Comparison of ENCODE assay signal across 2 cellular contexts in the genomic region with DNA sequence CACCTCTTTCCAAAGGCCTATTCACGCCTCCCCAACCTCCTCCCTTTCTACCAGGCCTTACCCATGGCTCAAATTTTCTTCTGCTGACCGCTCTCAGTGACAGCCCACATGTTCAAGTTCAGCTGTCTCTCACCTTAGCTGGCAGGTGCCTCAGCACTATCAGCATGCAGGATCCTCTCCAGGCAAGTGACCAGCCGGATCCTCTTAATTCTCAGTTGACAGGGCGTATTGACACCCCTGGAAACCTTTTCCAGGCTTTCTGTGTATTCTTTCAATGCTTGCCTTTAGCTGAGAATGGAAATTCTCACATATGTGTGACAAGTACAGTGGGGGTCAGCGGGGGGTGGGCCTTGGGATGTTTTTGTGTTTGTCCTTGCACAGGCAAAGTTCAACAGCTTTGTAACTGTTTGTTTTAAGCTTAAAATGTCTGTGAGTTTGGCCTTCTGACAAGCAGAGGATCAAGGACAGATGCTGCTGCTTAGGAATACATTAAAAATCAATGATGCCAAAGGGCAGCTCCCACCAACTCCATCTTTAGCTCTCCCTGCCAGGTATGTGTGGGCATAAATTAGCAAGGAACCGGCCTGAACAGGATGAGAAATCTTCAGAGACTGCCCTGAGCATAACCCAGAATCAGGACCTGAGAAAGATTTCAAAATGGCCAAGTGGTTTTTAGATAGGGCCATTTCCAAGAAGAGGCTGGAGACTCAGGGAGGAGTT.
TF ChIP-seq lines count a peak whose summit lies in the region.

No MANE protein-coding gene starts in this region.

TF ChIP-seq in H1, 55 proteins besides CTCF, POLR2A, EP300 and RAD21 (continues in another document):
- TF ChIP-seq, protein P1, sequence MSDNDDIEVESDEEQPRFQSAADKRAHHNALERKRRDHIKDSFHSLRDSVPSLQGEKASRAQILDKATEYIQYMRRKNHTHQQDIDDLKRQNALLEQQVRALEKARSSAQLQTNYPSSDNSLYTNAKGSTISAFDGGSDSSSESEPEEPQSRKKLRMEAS (IDR thresholded peaks at IDR 0.05), result no peak
- no peak for TF ChIP-seq CEBPB (IDR thresholded peaks at IDR 0.05; ENCODE audit: low read depth, low read length)
- TF ChIP-seq, protein P2, sequence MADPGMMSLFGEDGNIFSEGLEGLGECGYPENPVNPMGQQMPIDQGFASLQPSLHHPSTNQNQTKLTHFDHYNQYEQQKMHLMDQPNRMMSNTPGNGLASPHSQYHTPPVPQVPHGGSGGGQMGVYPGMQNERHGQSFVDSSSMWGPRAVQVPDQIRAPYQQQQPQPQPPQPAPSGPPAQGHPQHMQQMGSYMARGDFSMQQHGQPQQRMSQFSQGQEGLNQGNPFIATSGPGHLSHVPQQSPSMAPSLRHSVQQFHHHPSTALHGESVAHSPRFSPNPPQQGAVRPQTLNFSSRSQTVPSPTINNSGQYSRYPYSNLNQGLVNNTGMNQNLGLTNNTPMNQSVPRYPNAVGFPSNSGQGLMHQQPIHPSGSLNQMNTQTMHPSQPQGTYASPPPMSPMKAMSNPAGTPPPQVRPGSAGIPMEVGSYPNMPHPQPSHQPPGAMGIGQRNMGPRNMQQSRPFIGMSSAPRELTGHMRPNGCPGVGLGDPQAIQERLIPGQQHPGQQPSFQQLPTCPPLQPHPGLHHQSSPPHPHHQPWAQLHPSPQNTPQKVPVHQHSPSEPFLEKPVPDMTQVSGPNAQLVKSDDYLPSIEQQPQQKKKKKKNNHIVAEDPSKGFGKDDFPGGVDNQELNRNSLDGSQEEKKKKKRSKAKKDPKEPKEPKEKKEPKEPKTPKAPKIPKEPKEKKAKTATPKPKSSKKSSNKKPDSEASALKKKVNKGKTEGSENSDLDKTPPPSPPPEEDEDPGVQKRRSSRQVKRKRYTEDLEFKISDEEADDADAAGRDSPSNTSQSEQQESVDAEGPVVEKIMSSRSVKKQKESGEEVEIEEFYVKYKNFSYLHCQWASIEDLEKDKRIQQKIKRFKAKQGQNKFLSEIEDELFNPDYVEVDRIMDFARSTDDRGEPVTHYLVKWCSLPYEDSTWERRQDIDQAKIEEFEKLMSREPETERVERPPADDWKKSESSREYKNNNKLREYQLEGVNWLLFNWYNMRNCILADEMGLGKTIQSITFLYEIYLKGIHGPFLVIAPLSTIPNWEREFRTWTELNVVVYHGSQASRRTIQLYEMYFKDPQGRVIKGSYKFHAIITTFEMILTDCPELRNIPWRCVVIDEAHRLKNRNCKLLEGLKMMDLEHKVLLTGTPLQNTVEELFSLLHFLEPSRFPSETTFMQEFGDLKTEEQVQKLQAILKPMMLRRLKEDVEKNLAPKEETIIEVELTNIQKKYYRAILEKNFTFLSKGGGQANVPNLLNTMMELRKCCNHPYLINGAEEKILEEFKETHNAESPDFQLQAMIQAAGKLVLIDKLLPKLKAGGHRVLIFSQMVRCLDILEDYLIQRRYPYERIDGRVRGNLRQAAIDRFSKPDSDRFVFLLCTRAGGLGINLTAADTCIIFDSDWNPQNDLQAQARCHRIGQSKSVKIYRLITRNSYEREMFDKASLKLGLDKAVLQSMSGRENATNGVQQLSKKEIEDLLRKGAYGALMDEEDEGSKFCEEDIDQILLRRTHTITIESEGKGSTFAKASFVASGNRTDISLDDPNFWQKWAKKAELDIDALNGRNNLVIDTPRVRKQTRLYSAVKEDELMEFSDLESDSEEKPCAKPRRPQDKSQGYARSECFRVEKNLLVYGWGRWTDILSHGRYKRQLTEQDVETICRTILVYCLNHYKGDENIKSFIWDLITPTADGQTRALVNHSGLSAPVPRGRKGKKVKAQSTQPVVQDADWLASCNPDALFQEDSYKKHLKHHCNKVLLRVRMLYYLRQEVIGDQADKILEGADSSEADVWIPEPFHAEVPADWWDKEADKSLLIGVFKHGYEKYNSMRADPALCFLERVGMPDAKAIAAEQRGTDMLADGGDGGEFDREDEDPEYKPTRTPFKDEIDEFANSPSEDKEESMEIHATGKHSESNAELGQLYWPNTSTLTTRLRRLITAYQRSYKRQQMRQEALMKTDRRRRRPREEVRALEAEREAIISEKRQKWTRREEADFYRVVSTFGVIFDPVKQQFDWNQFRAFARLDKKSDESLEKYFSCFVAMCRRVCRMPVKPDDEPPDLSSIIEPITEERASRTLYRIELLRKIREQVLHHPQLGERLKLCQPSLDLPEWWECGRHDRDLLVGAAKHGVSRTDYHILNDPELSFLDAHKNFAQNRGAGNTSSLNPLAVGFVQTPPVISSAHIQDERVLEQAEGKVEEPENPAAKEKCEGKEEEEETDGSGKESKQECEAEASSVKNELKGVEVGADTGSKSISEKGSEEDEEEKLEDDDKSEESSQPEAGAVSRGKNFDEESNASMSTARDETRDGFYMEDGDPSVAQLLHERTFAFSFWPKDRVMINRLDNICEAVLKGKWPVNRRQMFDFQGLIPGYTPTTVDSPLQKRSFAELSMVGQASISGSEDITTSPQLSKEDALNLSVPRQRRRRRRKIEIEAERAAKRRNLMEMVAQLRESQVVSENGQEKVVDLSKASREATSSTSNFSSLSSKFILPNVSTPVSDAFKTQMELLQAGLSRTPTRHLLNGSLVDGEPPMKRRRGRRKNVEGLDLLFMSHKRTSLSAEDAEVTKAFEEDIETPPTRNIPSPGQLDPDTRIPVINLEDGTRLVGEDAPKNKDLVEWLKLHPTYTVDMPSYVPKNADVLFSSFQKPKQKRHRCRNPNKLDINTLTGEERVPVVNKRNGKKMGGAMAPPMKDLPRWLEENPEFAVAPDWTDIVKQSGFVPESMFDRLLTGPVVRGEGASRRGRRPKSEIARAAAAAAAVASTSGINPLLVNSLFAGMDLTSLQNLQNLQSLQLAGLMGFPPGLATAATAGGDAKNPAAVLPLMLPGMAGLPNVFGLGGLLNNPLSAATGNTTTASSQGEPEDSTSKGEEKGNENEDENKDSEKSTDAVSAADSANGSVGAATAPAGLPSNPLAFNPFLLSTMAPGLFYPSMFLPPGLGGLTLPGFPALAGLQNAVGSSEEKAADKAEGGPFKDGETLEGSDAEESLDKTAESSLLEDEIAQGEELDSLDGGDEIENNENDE (IDR thresholded peaks at IDR 0.05; ENCODE audit: insufficient replicate concordance, low read length), result no peak
- TF ChIP-seq KDM4A (IDR thresholded peaks at IDR 0.05; ENCODE audit: low read depth, low read length, severe bottlenecking), result no peak
- no peak for TF ChIP-seq YY1 (IDR thresholded peaks at IDR 0.05; ENCODE audit: low read depth, low read length)
- no peak for TF ChIP-seq NANOG (IDR thresholded peaks at IDR 0.05; ENCODE audit: insufficient read depth, low read depth, low read length, poor library complexity, severe bottlenecking)
- TF ChIP-seq SIRT6 (IDR thresholded peaks at IDR 0.05; ENCODE audit: low read length), result no peak
- TF ChIP-seq POU5F1 (IDR thresholded peaks at IDR 0.05; ENCODE audit: low read depth, low read length), result no peak
- TF ChIP-seq NRF1 (IDR thresholded peaks at IDR 0.05; ENCODE audit: low read depth, low read length), result no peak
- no peak for TF ChIP-seq GABPA (IDR thresholded peaks at IDR 0.05; ENCODE audit: borderline replicate concordance, insufficient read depth, low read length)
- no peak for TF ChIP-seq GTF2F1 (IDR thresholded peaks at IDR 0.05; ENCODE audit: borderline replicate concordance, low read depth, low read length)
- no peak for TF ChIP-seq ZNF274 (IDR thresholded peaks at IDR 0.05; ENCODE audit: borderline replicate concordance, extremely low read depth, low read length)
- no peak for TF ChIP-seq SAP30 (IDR thresholded peaks at IDR 0.05; ENCODE audit: insufficient read depth, insufficient replicate concordance, low read length)
- TF ChIP-seq SIN3A (conservative IDR thresholded peaks at IDR 0.05 in 1 of 2, IDR thresholded peaks at IDR 0.05 in 1 of 2; ENCODE audit: low read depth in 1 of 2, low read length in 2 of 2), result no peak
- no peak for TF ChIP-seq SIX5 (IDR thresholded peaks at IDR 0.05; ENCODE audit: low read depth, low read length)
- TF ChIP-seq CHD1 (IDR thresholded peaks at IDR 0.05; ENCODE audit: low read depth, low read length), result no peak
- no peak for TF ChIP-seq PHF8 (conservative IDR thresholded peaks at IDR 0.05; ENCODE audit: low read depth, low read length)

TF ChIP-seq in HepG2, 621 proteins besides CTCF, POLR2A, EP300 and RAD21 (continues in another document):
- 0 out of 2 replicates have a peak, but pooled peaks have one; percentile 55 for TF ChIP-seq KDM3A (CRISPR knock-in tag; IDR thresholded peaks at IDR 0.05; ENCODE audit: low read depth)
- TF ChIP-seq, protein P3, sequence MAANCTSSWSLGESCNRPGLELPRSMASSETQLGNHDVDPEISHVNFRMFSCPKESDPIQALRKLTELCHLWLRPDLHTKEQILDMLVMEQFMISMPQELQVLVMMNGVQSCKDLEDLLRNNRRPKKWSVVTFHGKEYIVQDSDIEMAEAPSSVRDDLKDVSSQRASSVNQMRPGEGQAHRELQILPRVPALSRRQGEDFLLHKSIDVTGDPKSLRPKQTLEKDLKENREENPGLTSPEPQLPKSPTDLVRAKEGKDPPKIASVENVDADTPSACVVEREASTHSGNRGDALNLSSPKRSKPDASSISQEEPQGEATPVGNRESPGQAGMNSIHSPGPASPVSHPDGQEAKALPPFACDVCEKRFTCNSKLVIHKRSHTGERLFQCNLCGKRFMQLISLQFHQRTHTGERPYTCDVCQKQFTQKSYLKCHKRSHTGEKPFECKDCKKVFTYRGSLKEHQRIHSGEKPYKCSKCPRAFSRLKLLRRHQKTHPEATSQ (CRISPR knock-in tag; IDR thresholded peaks at IDR 0.05; ENCODE audit: borderline replicate concordance), result peak; percentile 94; the same call in 1 of the 2 replicates
- TF ChIP-seq, protein P4, sequence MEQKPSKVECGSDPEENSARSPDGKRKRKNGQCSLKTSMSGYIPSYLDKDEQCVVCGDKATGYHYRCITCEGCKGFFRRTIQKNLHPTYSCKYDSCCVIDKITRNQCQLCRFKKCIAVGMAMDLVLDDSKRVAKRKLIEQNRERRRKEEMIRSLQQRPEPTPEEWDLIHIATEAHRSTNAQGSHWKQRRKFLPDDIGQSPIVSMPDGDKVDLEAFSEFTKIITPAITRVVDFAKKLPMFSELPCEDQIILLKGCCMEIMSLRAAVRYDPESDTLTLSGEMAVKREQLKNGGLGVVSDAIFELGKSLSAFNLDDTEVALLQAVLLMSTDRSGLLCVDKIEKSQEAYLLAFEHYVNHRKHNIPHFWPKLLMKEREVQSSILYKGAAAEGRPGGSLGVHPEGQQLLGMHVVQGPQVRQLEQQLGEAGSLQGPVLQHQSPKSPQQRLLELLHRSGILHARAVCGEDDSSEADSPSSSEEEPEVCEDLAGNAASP (CRISPR knock-in tag; IDR thresholded peaks at IDR 0.05; ENCODE audit: borderline replicate concordance), result 0 out of 2 replicates have a peak, but pooled peaks have one; percentile 44
- TF ChIP-seq SKI (IDR thresholded peaks at IDR 0.05; ENCODE audit: partially characterized antibody), result peak; percentile 96
- TF ChIP-seq CHCHD3 (CRISPR knock-in tag; IDR thresholded peaks at IDR 0.05), result no peak
- TF ChIP-seq, protein P5, sequence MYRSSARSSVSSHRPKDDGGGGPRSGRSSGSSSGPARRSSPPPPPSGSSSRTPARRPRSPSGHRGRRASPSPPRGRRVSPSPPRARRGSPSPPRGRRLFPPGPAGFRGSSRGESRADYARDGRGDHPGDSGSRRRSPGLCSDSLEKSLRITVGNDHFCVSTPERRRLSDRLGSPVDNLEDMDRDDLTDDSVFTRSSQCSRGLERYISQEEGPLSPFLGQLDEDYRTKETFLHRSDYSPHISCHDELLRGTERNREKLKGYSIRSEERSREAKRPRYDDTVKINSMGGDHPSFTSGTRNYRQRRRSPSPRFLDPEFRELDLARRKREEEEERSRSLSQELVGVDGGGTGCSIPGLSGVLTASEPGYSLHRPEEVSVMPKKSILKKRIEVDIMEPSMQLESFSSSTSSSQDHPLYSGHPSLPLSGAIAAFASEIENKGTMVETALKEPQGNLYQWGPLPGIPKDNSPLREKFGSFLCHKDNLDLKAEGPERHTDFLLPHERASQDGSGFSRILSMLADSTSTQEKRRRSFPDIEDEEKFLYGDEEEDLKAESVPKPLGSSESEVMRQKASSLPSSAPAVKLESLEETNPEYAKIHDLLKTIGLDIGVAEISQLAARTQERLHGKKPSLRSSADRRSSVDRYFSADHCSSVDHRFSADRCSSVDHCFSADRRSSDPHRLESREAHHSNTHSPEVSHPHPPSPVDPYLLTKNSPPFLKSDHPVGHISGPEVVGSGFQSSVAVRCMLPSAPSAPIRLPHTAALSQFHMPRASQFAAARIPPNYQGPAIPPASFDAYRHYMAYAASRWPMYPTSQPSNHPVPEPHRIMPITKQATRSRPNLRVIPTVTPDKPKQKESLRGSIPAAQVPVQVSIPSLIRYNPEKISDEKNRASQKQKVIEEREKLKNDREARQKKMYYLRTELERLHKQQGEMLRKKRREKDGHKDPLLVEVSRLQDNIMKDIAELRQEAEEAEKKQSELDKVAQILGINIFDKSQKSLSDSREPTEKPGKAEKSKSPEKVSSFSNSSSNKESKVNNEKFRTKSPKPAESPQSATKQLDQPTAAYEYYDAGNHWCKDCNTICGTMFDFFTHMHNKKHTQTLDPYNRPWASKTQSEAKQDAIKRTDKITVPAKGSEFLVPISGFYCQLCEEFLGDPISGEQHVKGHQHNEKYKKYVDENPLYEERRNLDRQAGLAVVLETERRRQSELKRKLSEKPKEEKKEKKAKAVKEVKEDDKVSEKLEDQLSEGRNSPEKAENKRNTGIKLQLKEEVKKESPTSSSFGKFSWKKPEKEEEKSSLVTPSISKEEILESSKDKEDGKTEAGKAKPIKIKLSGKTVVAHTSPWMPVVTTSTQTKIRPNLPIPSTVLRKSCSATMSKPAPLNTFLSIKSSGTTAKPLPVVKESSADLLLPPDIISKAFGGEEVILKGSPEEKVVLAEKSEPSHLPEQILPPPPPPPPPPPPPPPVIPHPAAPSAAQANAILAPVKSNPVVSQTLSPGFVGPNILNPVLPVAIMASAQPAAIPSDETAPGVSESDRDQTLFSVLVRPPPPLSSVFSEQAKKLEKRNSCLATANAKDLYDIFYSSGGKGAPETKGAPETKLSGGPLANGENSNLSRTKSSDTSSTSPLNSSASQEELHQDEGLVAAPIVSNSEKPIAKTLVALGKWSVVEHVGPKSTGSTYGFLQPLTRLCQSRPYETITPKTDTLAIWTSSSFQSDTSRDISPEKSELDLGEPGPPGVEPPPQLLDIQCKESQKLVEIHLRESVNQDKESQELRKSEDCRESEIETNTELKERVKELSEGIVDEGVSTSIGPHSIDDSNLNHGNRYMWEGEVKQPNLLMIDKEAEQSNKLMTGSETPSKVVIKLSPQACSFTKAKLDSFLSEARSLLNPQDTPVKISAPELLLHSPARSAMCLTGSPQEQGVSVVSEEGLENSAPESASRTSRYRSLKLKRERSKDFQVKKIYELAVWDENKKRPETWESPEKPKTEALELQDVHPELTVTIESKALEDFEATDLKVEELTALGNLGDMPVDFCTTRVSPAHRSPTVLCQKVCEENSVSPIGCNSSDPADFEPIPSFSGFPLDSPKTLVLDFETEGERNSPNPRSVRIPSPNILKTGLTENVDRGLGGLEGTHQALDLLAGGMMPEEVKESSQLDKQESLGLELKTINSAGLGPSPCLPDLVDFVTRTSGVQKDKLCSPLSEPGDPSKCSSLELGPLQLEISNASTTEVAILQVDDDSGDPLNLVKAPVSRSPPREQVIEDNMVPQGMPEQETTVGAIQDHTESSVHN (CRISPR knock-in tag; IDR thresholded peaks at IDR 0.05), result peak; percentile 49; the same call in 1 of the 2 replicates
- TF ChIP-seq, protein P6, sequence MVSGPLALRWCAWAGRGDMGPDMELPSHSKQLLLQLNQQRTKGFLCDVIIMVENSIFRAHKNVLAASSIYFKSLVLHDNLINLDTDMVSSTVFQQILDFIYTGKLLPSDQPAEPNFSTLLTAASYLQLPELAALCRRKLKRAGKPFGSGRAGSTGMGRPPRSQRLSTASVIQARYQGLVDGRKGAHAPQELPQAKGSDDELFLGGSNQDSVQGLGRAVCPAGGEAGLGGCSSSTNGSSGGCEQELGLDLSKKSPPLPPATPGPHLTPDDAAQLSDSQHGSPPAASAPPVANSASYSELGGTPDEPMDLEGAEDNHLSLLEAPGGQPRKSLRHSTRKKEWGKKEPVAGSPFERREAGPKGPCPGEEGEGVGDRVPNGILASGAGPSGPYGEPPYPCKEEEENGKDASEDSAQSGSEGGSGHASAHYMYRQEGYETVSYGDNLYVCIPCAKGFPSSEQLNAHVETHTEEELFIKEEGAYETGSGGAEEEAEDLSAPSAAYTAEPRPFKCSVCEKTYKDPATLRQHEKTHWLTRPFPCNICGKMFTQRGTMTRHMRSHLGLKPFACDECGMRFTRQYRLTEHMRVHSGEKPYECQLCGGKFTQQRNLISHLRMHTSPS (CRISPR knock-in tag; IDR thresholded peaks at IDR 0.05; ENCODE audit: low read depth), result peak; percentile 91
- TF ChIP-seq, protein P1 (IDR thresholded peaks at IDR 0.05), result peak; percentile 67
